16 cellular contexts compared by ENCODE assay signal in the genomic region with DNA sequence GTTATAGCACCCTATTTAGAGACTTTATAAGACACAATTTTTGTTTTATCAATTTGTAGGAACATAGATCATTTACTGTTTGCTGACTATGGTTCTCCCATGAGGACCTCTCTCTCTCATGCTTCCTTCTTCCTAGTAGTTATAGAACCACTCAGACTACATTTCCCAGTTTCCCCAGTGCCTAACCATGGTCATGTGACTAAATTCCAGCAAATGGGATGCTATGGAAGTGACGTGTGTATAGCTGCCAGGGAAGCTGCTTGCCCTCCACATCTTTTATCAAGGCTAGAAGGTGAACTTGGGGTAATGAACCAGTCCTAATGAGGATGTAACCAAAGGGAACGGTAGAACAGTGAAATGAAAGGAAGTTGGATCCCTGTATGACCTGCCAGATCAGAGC.
DNase-seq lines count a peak whose midpoint lies in the region; ATAC-seq, FAIRE-seq and TF ChIP-seq lines count a peak whose summit lies in the region.
"Had no signal": no experiment of that assay in that cellular context is flagged by ENCODE, and none has a peak within 500 bp of the region (broad histone marks: within the 10 kb centered on the region; RNA-seq: fewer than 3 reads in every experiment).

No MANE protein-coding gene starts in this region.

- ATAC-seq in PC-3, result no peak
- ATAC-seq: body of pancreas had no signal

- POLR2A ChIA-PET in PC-3 (lab: Charles Lee; ENCODE audit: unreplicated experiment), result no interaction called here

- no peak for TF ChIP-seq POLR2A in thyroid gland (IDR thresholded peaks at IDR 0.05)

- FAIRE-seq in urothelium cell line (lab: Jason Lieb, UNC), result peak; percentile 83

- no peak for TF ChIP-seq CTCF in right atrium auricular region (IDR thresholded peaks at IDR 0.05)
- no peak for TF ChIP-seq CTCF in left ventricle myocardium inferior (IDR thresholded peaks at IDR 0.05; ENCODE audit: borderline replicate concordance)
- no peak for TF ChIP-seq CTCF in PC-3 (conservative IDR thresholded peaks at IDR 0.05; ENCODE audit: low read depth, low read length)
- TF ChIP-seq CTCF in thyroid gland (IDR thresholded peaks at IDR 0.05), result no peak

- peaks cover 0 to 8% of the 10 kb centered on the region in 2 donors for H3K4me1 ChIP-seq in right atrium auricular region
- H3K4me1 ChIP-seq in left ventricle myocardium inferior, result no peaks in the 10 kb centered on the region
- no peaks in the 10 kb centered on the region for H3K4me1 ChIP-seq in PC-3 (ENCODE audit: insufficient read depth, low read length)
- H3K4me1 ChIP-seq in thyroid gland, result no peaks in the 10 kb centered on the region
- H3K4me1 ChIP-seq: body of pancreas, parathyroid adenoma had no signal

- H3K36me3 ChIP-seq in right atrium auricular region (no peaks in the 10 kb centered on the region), left ventricle myocardium inferior (no peaks in the 10 kb centered on the region), PC-3 (ENCODE audit: low read depth, low read length) (no peaks in the 10 kb centered on the region), thyroid gland (no peaks in the 10 kb centered on the region)
- H3K36me3 ChIP-seq: heart right ventricle had no signal

- H4K20me1 ChIP-seq in PC-3 (ENCODE audit: low read length), result no peaks in the 10 kb centered on the region

- H3K27ac ChIP-seq in right atrium auricular region (peak overlapping the region; percentile 55 to 63), left ventricle myocardium inferior (replicated peaks) (no peak overlapping the region), PC-3 (ENCODE audit: low read length) (no peak overlapping the region), thyroid gland (no peak overlapping the region)
- H3K27ac ChIP-seq: body of pancreas, heart right ventricle, KMS-11, parathyroid adenoma had no signal

- H3K9me2 ChIP-seq in PC-3 (replicated peaks; ENCODE audit: low read length), result no peaks in the 10 kb centered on the region

- H2AFZ ChIP-seq in PC-3 (ENCODE audit: low read length), result no peak overlapping the region
- H2AFZ ChIP-seq: parathyroid adenoma had no signal

- H3K9me3 ChIP-seq in right atrium auricular region (no peaks in the 10 kb centered on the region), left ventricle myocardium inferior (replicated peaks) (no peaks in the 10 kb centered on the region), PC-3 (ENCODE audit: low read length) (no peaks in the 10 kb centered on the region), thyroid gland (no peaks in the 10 kb centered on the region)
- H3K9me3 ChIP-seq: body of pancreas had no signal

- H3F3A ChIP-seq in PC-3 (ENCODE audit: low read length, unreplicated experiment), result no peaks in the 10 kb centered on the region

- H3K27me3 ChIP-seq in right atrium auricular region, result no peaks in the 10 kb centered on the region
- H3K27me3 ChIP-seq in left ventricle myocardium inferior (ENCODE audit: low read depth), result peaks cover 8% of the 10 kb centered on the region
- peaks cover 6% of the 10 kb centered on the region; the same call in 1 of the 2 replicates for H3K27me3 ChIP-seq in PC-3 (ENCODE audit: low read length)
- H3K27me3 ChIP-seq in thyroid gland, result no peaks in the 10 kb centered on the region
- H3K27me3 ChIP-seq: body of pancreas, heart right ventricle had no signal

- 54% methylated on average over 2 of the region's 2 CpGs for WGBS in thyroid gland, 2 donors

- BruUV-seq in PC-3 (replicated peaks; lab: Mats Ljungman, UMichigan), result no TSS peak

- intact Hi-C loops in left ventricle myocardium inferior (cut with micrococcal nuclease), result no loop called here
- intact Hi-C loops in PC-3 (cut with micrococcal nuclease), result no loop called here
- intact Hi-C loops in thyroid gland (cut with DNase I), result no loop called here

- H3K4me2 ChIP-seq in PC-3 (ENCODE audit: low read length), result no peak overlapping the region; the same call in 1 of the 2 replicates
- H3K4me2 ChIP-seq: KMS-11 had no signal

- H3K4me3 ChIP-seq in right atrium auricular region, result no peak overlapping the region
- H3K4me3 ChIP-seq in left ventricle myocardium inferior, result no peak overlapping the region
- H3K4me3 ChIP-seq in PC-3 (ENCODE audit: low read length), result 0 out of 2 replicates have a peak overlapping the region, but pooled peaks have one; percentile 13
- no peak overlapping the region for H3K4me3 ChIP-seq in thyroid gland (replicated peaks in 1 of 3)
- H3K4me3 ChIP-seq: body of pancreas had no signal

- no peak overlapping the region for H3K9ac ChIP-seq in PC-3 (ENCODE audit: low read length)
- H3K9ac ChIP-seq: KMS-11, parathyroid adenoma had no signal

- CTCF ChIA-PET in PC-3 (lab: Charles Lee), result no interaction called here

- DNase-seq in right atrium auricular region (ENCODE audit: low spot score) (no peak), left ventricle myocardium inferior (no peak), PC-3 (peak; percentile 12), fibroblast of peridontal ligament (ENCODE audit: extremely low read depth) (peak; percentile 31), urothelium cell line (ENCODE audit: low spot score) (peak; percentile 56), NCI-H1930 (lab: John Stamatoyannopoulos, UW) (no peak), thyroid gland (no peak)
- DNase-seq in stimulated activated naive CD4-positive, alpha-beta T cell treated with Interleukin-2 at 50 U/mL for 16 hours (lab: John Stamatoyannopoulos, UW), result no peak
- DNase-seq: activated CD4-positive, alpha-beta T cell treated with anti-CD3 and anti-CD28 coated beads, Interleukin-2, amount 50 U/mL, for 1 hour; activated effector memory CD4-positive, alpha-beta T cell treated with Interleukin-2 at 50 U/mL for 16 hours; body of pancreas; heart right ventricle; NCI-H187 treated with DMSO at 0.1 percent for 48 hours; stimulated activated naive CD4-positive, alpha-beta T cell had no signal

- H3K79me2 ChIP-seq in PC-3 (ENCODE audit: low read length), result no peaks in the 10 kb centered on the region
- H3K79me2 ChIP-seq: parathyroid adenoma had no signal

Comparison
In these comparisons a context has a peak if more than half of its experiments do, and no peak if none do; other contexts are left out.
1. H3K27ac ChIP-seq: peak in right atrium auricular region (2 of 2); none in left ventricle myocardium inferior (single experiment), PC-3 (single experiment) and thyroid gland (0 of 3).
2. DNase-seq: peak in PC-3 (single experiment), fibroblast of peridontal ligament (single experiment) and urothelium cell line (single experiment); none in right atrium auricular region (single experiment), left ventricle myocardium inferior (single experiment), NCI-H1930 (0 of 2), thyroid gland (0 of 2) and stimulated activated naive CD4-positive, alpha-beta T cell treated with Interleukin-2 at 50 U/mL for 16 hours (single experiment).